8 cellular contexts compared by ENCODE assay signal in genomic region chr9:125889122-125889523, GRCh38.
DNase-seq lines count a peak whose midpoint lies in the region; ATAC-seq, FAIRE-seq and TF ChIP-seq lines count a peak whose summit lies in the region.

No MANE protein-coding gene starts in this region.

- no peak for TF ChIP-seq POLR2A in NB4 (IDR thresholded peaks at IDR 0.05; ENCODE audit: extremely low read depth, insufficient read length)

- TF ChIP-seq CTCF in NB4 (IDR thresholded peaks at IDR 0.05; ENCODE audit: low read depth, low read length) (no peak), bronchial epithelial cell (IDR thresholded peaks at IDR 0.05; ENCODE audit: insufficient read depth, low read length, severe bottlenecking) (no peak)

- no peak for DNase-seq in T-helper 1 cell
- DNase-seq in NB4 (ENCODE audit: low read depth) = no peak
- no peak for DNase-seq in bronchial epithelial cell (ENCODE audit: low read depth)
- no peak for DNase-seq in left lobe of liver (ENCODE audit: low spot score)
- DNase-seq in iPS-NIHi7 (ENCODE audit: extremely low spot score) = no peak
- DNase-seq in middle frontal gyrus (ENCODE audit: extremely low spot score, low spot score) = no peak

- peaks cover 60% of the 10 kb centered on the region for H3K27me3 Mint-ChIP-seq in T-helper 1 cell treated with Interleukin-12 subunit alpha and Interleukin-12 subunit beta and Interleukin-4 antibody, amounts not matched to agents 30 μg/mL and 1 μg/mL, for 36 hours (ENCODE audit: low read depth)
- no peaks in the 10 kb centered on the region for H3K27me3 Mint-ChIP-seq in stimulated activated memory B cell treated with anti-CD40 and anti-IgM and Interleukin-4, amounts not matched to agents 10 μg/mL and 1 μg/mL and 100 μg/mL, for 72 hours

- ATAC-seq in left lobe of liver = peak; percentile 61
- peak; percentile 56 for ATAC-seq in stimulated activated memory B cell treated with anti-CD40 and anti-IgM and Interleukin-4, amounts not matched to agents 10 μg/mL and 1 μg/mL and 100 μg/mL, for 72 hours

- no peaks in the 10 kb centered on the region for H3K9me3 Mint-ChIP-seq in T-helper 1 cell treated with Interleukin-12 subunit alpha and Interleukin-12 subunit beta and Interleukin-4 antibody, amounts not matched to agents 30 μg/mL and 1 μg/mL, for 36 hours
- no peaks in the 10 kb centered on the region for H3K9me3 Mint-ChIP-seq in stimulated activated memory B cell treated with anti-CD40 and anti-IgM and Interleukin-4, amounts not matched to agents 10 μg/mL and 1 μg/mL and 100 μg/mL, for 72 hours

- no peaks in the 10 kb centered on the region for H3K36me3 ChIP-seq in bronchial epithelial cell (ENCODE audit: control insufficient read depth, insufficient read depth, low read length)

- H3K27ac Mint-ChIP-seq in T-helper 1 cell treated with Interleukin-12 subunit alpha and Interleukin-12 subunit beta and Interleukin-4 antibody, amounts not matched to agents 30 μg/mL and 1 μg/mL, for 36 hours = no peak overlapping the region
- peak overlapping the region; percentile 11 for H3K27ac Mint-ChIP-seq in stimulated activated memory B cell treated with anti-CD40 and anti-IgM and Interleukin-4, amounts not matched to agents 10 μg/mL and 1 μg/mL and 100 μg/mL, for 72 hours

- no peaks in the 10 kb centered on the region for H3K36me3 Mint-ChIP-seq in T-helper 1 cell treated with Interleukin-12 subunit alpha and Interleukin-12 subunit beta and Interleukin-4 antibody, amounts not matched to agents 30 μg/mL and 1 μg/mL, for 36 hours (ENCODE audit: low read depth)
- no peaks in the 10 kb centered on the region for H3K36me3 Mint-ChIP-seq in stimulated activated memory B cell treated with anti-CD40 and anti-IgM and Interleukin-4, amounts not matched to agents 10 μg/mL and 1 μg/mL and 100 μg/mL, for 72 hours

- peak overlapping the region; percentile 52 for H3K4me3 Mint-ChIP-seq in T-helper 1 cell treated with Interleukin-12 subunit alpha and Interleukin-12 subunit beta and Interleukin-4 antibody, amounts not matched to agents 30 μg/mL and 1 μg/mL, for 36 hours
- peak overlapping the region; percentile 75 for H3K4me3 Mint-ChIP-seq in stimulated activated memory B cell treated with anti-CD40 and anti-IgM and Interleukin-4, amounts not matched to agents 10 μg/mL and 1 μg/mL and 100 μg/mL, for 72 hours

- peaks cover 5% of the 10 kb centered on the region for H3K4me1 Mint-ChIP-seq in T-helper 1 cell treated with Interleukin-12 subunit alpha and Interleukin-12 subunit beta and Interleukin-4 antibody, amounts not matched to agents 30 μg/mL and 1 μg/mL, for 36 hours (ENCODE audit: low read depth)
- H3K4me1 Mint-ChIP-seq in stimulated activated memory B cell treated with anti-CD40 and anti-IgM and Interleukin-4, amounts not matched to agents 10 μg/mL and 1 μg/mL and 100 μg/mL, for 72 hours = peaks cover 19% of the 10 kb centered on the region

- H3K4me3 ChIP-seq in NB4 (ENCODE audit: low read depth, low read length) = peak overlapping the region; percentile 51
- H3K4me3 ChIP-seq in bronchial epithelial cell (ENCODE audit: low read depth, low read length) = peak overlapping the region; percentile 49

- FAIRE-seq in bronchial epithelial cell (lab: Jason Lieb, UNC) = no peak

- no peaks in the 10 kb centered on the region for H3K27me3 ChIP-seq in bronchial epithelial cell (ENCODE audit: control insufficient read depth, insufficient read depth, low read length)
